1 cellular context compared by ENCODE assay signal in the genomic region with DNA sequence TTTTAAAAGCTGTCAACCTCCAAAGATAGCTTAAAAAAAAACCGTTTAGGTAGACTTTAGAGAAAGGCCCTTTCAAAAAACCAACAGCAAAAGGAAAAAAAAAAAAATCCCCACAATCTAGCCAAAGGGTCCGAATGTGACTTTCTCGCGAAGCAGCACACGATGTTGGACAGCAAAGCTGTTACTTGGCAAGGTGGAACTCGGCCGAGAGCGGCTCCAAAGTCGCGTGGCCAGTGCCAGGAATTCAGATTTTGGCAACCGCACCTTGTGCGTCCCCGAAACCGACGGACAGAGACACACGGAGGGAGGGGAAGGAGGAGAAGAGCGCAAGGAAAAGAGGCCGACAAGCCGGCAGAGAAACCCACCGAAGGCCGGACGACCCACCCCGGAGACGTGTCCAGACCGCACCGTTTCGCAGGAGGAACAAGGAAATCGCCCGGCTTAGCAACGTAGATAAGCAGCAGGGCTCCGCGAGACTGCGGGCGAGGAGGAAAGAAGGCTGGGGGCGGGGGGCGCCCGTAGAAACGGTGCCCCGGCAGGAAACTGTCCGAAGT.
TF ChIP-seq lines count a peak whose summit lies in the region.

No MANE protein-coding gene starts in this region.

TF ChIP-seq in K562, 482 proteins besides CTCF, POLR2A, EP300 and RAD21 (continued from another document and continues in another):
- TF ChIP-seq ZNF592 (IDR thresholded peaks at IDR 0.05) (no peak), CHD4 (IDR thresholded peaks at IDR 0.05; ENCODE audit: insufficient read depth, insufficient replicate concordance, low read depth, low read length, poor library complexity, severe bottlenecking) (no peak), ZNF77 (CRISPR knock-in tag; IDR thresholded peaks at IDR 0.05) (no peak), CEBPG (CRISPR knock-in tag; IDR thresholded peaks at IDR 0.05) (no peak), CEBPG (tag; conservative IDR thresholded peaks at IDR 0.05 in 1 of 2, IDR thresholded peaks at IDR 0.05 in 1 of 2) (no peak), ZNF518B (CRISPR knock-in tag; IDR thresholded peaks at IDR 0.05) (no peak), SNIP1 (IDR thresholded peaks at IDR 0.05; ENCODE audit: low read depth) (no peak), ZNF134 (CRISPR knock-in tag; conservative IDR thresholded peaks at IDR 0.05) (no peak), NR0B1 (IDR thresholded peaks at IDR 0.05; ENCODE audit: partially characterized antibody) (no peak), PRPF4 (IDR thresholded peaks at IDR 0.05; ENCODE audit: insufficient read depth, low read depth, low read length, poor library complexity, severe bottlenecking) (no peak), SP1 (CRISPR knock-in tag; IDR thresholded peaks at IDR 0.05) (0 out of 2 replicates have a peak, but pooled peaks have one; percentile 21), RBM17 (IDR thresholded peaks at IDR 0.05; ENCODE audit: borderline replicate concordance, low read depth, low read length) (no peak), CHD1 (IDR thresholded peaks at IDR 0.05; ENCODE audit: low read length) (peak; percentile 47), ZKSCAN8 (CRISPR knock-in tag; IDR thresholded peaks at IDR 0.05) (no peak), U2AF1 (optimal IDR thresholded peaks at IDR 0.05; ENCODE audit: low read depth, low read length) (no peak), MBD2 (IDR thresholded peaks at IDR 0.05; ENCODE audit: borderline replicate concordance, low read depth) (0 out of 2 replicates have a peak, but pooled peaks have one; percentile 17), ETV1 (tag; conservative IDR thresholded peaks at IDR 0.05; ENCODE audit: low read depth) (peak; percentile 52), MYC (IDR thresholded peaks at IDR 0.05; ENCODE audit: low read depth, low read length) (peak; percentile 87), MYC (CRISPR knock-in tag; IDR thresholded peaks at IDR 0.05; ENCODE audit: borderline replicate concordance, low read depth) (peak; percentile 16; the same call in 1 of the 2 replicates), AFF1 (IDR thresholded peaks at IDR 0.05; ENCODE audit: low read depth in 1 of 2, partially characterized antibody in 2 of 2) (peak in 1 of 2 experiments; percentile 72), PHF21A (IDR thresholded peaks at IDR 0.05; ENCODE audit: borderline replicate concordance, low read depth) (no peak)
- TF ChIP-seq, protein P1, sequence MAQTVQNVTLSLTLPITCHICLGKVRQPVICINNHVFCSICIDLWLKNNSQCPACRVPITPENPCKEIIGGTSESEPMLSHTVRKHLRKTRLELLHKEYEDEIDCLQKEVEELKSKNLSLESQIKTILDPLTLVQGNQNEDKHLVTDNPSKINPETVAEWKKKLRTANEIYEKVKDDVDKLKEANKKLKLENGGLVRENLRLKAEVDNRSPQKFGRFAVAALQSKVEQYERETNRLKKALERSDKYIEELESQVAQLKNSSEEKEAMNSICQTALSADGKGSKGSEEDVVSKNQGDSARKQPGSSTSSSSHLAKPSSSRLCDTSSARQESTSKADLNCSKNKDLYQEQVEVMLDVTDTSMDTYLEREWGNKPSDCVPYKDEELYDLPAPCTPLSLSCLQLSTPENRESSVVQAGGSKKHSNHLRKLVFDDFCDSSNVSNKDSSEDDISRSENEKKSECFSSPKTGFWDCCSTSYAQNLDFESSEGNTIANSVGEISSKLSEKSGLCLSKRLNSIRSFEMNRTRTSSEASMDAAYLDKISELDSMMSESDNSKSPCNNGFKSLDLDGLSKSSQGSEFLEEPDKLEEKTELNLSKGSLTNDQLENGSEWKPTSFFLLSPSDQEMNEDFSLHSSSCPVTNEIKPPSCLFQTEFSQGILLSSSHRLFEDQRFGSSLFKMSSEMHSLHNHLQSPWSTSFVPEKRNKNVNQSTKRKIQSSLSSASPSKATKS (CRISPR knock-in tag; IDR thresholded peaks at IDR 0.05), result no peak
- TF ChIP-seq, protein P2, sequence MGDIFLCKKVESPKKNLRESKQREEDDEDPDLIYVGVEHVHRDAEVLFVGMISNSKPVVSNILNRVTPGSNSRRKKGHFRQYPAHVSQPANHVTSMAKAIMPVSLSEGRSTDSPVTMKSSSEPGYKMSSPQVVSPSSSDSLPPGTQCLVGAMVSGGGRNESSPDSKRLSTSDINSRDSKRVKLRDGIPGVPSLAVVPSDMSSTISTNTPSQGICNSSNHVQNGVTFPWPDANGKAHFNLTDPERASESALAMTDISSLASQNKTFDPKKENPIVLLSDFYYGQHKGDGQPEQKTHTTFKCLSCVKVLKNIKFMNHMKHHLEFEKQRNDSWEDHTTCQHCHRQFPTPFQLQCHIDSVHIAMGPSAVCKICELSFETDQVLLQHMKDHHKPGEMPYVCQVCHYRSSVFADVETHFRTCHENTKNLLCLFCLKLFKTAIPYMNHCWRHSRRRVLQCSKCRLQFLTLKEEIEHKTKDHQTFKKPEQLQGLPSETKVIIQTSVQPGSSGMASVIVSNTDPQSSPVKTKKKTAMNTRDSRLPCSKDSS (IDR thresholded peaks at IDR 0.05; ENCODE audit: low read depth, partially characterized antibody), result no peak
- TF ChIP-seq, protein P3, sequence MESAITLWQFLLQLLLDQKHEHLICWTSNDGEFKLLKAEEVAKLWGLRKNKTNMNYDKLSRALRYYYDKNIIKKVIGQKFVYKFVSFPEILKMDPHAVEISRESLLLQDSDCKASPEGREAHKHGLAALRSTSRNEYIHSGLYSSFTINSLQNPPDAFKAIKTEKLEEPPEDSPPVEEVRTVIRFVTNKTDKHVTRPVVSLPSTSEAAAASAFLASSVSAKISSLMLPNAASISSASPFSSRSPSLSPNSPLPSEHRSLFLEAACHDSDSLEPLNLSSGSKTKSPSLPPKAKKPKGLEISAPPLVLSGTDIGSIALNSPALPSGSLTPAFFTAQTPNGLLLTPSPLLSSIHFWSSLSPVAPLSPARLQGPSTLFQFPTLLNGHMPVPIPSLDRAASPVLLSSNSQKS (CRISPR knock-in tag; IDR thresholded peaks at IDR 0.05), result no peak
- TF ChIP-seq, protein P4, sequence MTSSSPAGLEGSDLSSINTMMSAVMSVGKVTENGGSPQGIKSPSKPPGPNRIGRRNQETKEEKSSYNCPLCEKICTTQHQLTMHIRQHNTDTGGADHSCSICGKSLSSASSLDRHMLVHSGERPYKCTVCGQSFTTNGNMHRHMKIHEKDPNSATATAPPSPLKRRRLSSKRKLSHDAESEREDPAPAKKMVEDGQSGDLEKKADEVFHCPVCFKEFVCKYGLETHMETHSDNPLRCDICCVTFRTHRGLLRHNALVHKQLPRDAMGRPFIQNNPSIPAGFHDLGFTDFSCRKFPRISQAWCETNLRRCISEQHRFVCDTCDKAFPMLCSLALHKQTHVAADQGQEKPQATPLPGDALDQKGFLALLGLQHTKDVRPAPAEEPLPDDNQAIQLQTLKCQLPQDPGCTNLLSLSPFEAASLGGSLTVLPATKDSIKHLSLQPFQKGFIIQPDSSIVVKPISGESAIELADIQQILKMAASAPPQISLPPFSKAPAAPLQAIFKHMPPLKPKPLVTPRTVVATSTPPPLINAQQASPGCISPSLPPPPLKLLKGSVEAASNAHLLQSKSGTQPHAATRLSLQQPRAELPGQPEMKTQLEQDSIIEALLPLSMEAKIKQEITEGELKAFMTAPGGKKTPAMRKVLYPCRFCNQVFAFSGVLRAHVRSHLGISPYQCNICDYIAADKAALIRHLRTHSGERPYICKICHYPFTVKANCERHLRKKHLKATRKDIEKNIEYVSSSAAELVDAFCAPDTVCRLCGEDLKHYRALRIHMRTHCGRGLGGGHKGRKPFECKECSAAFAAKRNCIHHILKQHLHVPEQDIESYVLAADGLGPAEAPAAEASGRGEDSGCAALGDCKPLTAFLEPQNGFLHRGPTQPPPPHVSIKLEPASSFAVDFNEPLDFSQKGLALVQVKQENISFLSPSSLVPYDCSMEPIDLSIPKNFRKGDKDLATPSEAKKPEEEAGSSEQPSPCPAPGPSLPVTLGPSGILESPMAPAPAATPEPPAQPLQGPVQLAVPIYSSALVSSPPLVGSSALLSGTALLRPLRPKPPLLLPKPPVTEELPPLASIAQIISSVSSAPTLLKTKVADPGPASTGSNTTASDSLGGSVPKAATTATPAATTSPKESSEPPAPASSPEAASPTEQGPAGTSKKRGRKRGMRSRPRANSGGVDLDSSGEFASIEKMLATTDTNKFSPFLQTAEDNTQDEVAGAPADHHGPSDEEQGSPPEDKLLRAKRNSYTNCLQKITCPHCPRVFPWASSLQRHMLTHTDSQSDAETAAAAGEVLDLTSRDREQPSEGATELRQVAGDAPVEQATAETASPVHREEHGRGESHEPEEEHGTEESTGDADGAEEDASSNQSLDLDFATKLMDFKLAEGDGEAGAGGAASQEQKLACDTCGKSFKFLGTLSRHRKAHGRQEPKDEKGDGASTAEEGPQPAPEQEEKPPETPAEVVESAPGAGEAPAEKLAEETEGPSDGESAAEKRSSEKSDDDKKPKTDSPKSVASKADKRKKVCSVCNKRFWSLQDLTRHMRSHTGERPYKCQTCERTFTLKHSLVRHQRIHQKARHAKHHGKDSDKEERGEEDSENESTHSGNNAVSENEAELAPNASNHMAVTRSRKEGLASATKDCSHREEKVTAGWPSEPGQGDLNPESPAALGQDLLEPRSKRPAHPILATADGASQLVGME (CRISPR knock-in tag; IDR thresholded peaks at IDR 0.05), result no peak
